ENCODE assay signal across 28 cellular contexts in the genomic region with DNA sequence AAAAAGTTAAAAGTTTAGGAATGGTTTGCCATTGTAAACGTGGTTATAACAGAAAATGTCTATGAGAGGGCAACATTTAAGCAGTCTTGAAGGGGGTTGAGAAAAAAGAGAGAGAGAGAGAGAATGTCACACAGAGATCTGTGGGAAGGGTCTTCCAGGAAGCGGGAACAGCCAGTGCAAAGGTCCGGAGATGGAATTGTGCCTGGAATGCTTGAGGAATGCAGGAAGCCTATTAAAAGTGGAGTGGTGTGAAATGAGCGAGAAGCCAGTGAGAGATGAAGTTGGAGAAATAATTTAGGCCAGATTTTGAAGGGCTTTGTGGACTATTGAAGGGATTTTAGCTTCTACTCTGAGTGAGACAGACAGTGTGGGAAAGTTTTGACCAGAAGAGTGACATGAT.
"Had no signal": no experiment of that assay in that cellular context is flagged by ENCODE, and none has a peak within 500 bp of the region (broad histone marks: within the 10 kb centered on the region; RNA-seq: fewer than 3 reads in every experiment).

No MANE protein-coding gene starts in this region.

- H3K27me3 ChIP-seq: colonic mucosa, esophagus squamous epithelium, gastroesophageal sphincter, hepatocyte had no signal

- H3K4me1 Mint-ChIP-seq: immature natural killer cell; naive B cell; naive thymus-derived CD8-positive, alpha-beta T cell had no signal

- H3K9me3 Mint-ChIP-seq: dendritic cell treated with granulocyte-macrophage colony-stimulating factor and Interleukin-4, amounts not matched to agents 40 ng/mL and 50 ng/mL, for 4 days; endodermal cell had no signal

- H3K4me1 ChIP-seq: colonic mucosa, esophagus squamous epithelium, gastroesophageal sphincter, left lung, lower lobe of right lung had no signal

- H3K36me3 ChIP-seq: colonic mucosa, esophagus squamous epithelium, gastroesophageal sphincter, heart left ventricle, left lung, lower lobe of right lung had no signal

- H3K79me2 ChIP-seq: hepatocyte had no signal

- H3K36me3 Mint-ChIP-seq: naive B cell; naive thymus-derived CD8-positive, alpha-beta T cell had no signal

- H3K4me3 Mint-ChIP-seq: dendritic cell treated with granulocyte-macrophage colony-stimulating factor and Interleukin-4, amounts not matched to agents 40 ng/mL and 50 ng/mL, for 4 days; effector memory CD8-positive, alpha-beta T cell; endodermal cell; immature natural killer cell; naive B cell; naive thymus-derived CD8-positive, alpha-beta T cell had no signal

- H3K9me3 ChIP-seq: colonic mucosa, esophagus squamous epithelium, gastroesophageal sphincter, heart left ventricle, left lung, lower lobe of right lung, mucosa of descending colon had no signal

- H3K27ac ChIP-seq: colonic mucosa, epithelial cell of prostate, esophagus squamous epithelium, gastroesophageal sphincter, heart left ventricle, hepatocyte, left lung, lower lobe of right lung had no signal

- H2AFZ ChIP-seq: hepatocyte had no signal

- ATAC-seq: effector memory CD8-positive, alpha-beta T cell; esophagus mucosa; gastroesophageal sphincter; heart left ventricle; left cardiac atrium; left lung; left ventricle myocardium superior; lower lobe of right lung; mucosa of descending colon; naive thymus-derived CD8-positive, alpha-beta T cell had no signal

- H3K4me2 ChIP-seq: hepatocyte had no signal

- H3K27ac Mint-ChIP-seq: dendritic cell treated with granulocyte-macrophage colony-stimulating factor and Interleukin-4, amounts not matched to agents 40 ng/mL and 50 ng/mL, for 4 days; effector memory CD8-positive, alpha-beta T cell; endodermal cell; immature natural killer cell; naive thymus-derived CD8-positive, alpha-beta T cell had no signal

- H3K4me3 ChIP-seq: colonic mucosa, esophagus squamous epithelium, gastroesophageal sphincter, heart left ventricle, hepatocyte, left lung, lower lobe of right lung, mucosa of descending colon had no signal

- FAIRE-seq: endometrium, frontal cortex, keratinocyte had no signal

- H3K27me3 Mint-ChIP-seq: dendritic cell treated with granulocyte-macrophage colony-stimulating factor and Interleukin-4, amounts not matched to agents 40 ng/mL and 50 ng/mL, for 4 days; effector memory CD8-positive, alpha-beta T cell; naive B cell had no signal

- DNase-seq: colonic mucosa; cortex of kidney; effector CD8-positive, alpha-beta T cell; effector memory CD8-positive, alpha-beta T cell; endodermal cell; erythroblast; esophagus squamous epithelium; foreskin fibroblast; heart left ventricle; hypothalamus; immature natural killer cell; left cardiac atrium; left lung; left ventricle myocardium superior; lower lobe of right lung; mesenchymal stem cell; midbrain; mucosa of descending colon; naive B cell; naive thymus-derived CD8-positive, alpha-beta T cell had no signal
